21 cellular contexts compared by ENCODE assay signal in genomic region chr16:5841934-5842333, GRCh38.
A peak's percentile ranks its signal among the peaks of the same experiment; 100 is the strongest.
DNase-seq lines count a peak whose midpoint lies in the region; ATAC-seq and TF ChIP-seq lines count a peak whose summit lies in the region.
"Had no signal": no experiment of that assay in that cellular context is flagged by ENCODE, and none has a peak within 500 bp of the region (broad histone marks: within the 10 kb centered on the region; RNA-seq: fewer than 3 reads in every experiment).

No MANE protein-coding gene starts in this region.

- H3K79me2 ChIP-seq in mammary epithelial cell (ENCODE audit: insufficient read depth, low read length) (no peaks in the 10 kb centered on the region), trophoblast cell (ENCODE audit: control insufficient read depth, insufficient read depth, low read length, poor library complexity) (no peaks in the 10 kb centered on the region)

- no peak overlapping the region for H3K4me2 ChIP-seq in mammary epithelial cell (ENCODE audit: insufficient read depth, low read depth, low read length)
- H3K4me2 ChIP-seq in trophoblast cell (ENCODE audit: low read length), result no peak overlapping the region
- H3K4me2 ChIP-seq: A549 had no signal

- no peak overlapping the region for H4K12ac ChIP-seq in trophoblast cell (ENCODE audit: low read depth, low read length)

- H2BK12ac ChIP-seq in trophoblast cell (ENCODE audit: low read length), result no peak overlapping the region

- H3K79me1 ChIP-seq in trophoblast cell (ENCODE audit: low read length), result no peaks in the 10 kb centered on the region

- no TSS peak for BruUV-seq in mammary epithelial cell (replicated peaks; lab: Mats Ljungman, UMichigan)

- H2AFZ ChIP-seq in mammary epithelial cell (ENCODE audit: low read depth, low read length), result no peak overlapping the region
- H2AFZ ChIP-seq in trophoblast cell (ENCODE audit: insufficient read depth, low read length, poor library complexity), result no peak overlapping the region
- H2AFZ ChIP-seq: GM23248 had no signal

- no peak overlapping the region for H3K9ac ChIP-seq in mammary epithelial cell (ENCODE audit: insufficient read depth, low read length)
- no peak overlapping the region for H3K9ac ChIP-seq in trophoblast cell (ENCODE audit: low read length)
- H3K9ac ChIP-seq: GM23248 had no signal

- ATAC-seq in HG03354 (IDR thresholded peaks at IDR 0.05; ENCODE audit: poor library complexity, severe bottlenecking, unreplicated experiment), result no peak
- ATAC-seq in GM18870 (IDR thresholded peaks at IDR 0.05; ENCODE audit: unreplicated experiment), result no peak
- ATAC-seq: A549, GM12878, HCT116, Panc1, SK-N-SH treated with all-trans-retinoic acid at 6 μM for 48 hours had no signal

- DNase-seq in mammary epithelial cell (peak; percentile 82), breast epithelium (ENCODE audit: low spot score in 2 of 2) (no peak), dorsolateral prefrontal cortex (peak in 1 of 10 donors; percentile 15), inferior parietal cortex (ENCODE audit: extremely low spot score) (peak; percentile 29), cardiac septum (ENCODE audit: low spot score) (no peak), trophoblast cell (no peak)
- DNase-seq: BE2C; DND-41; GM23248; NCI-H1694; NCI-H2081 treated with DMSO at 0.1 percent for 48 hours; NCI-H2171 treated with DMSO at 0.1 percent for 48 hours; NCI-H526; NK-92 treated with Interleukin-12 subunit alpha and Interleukin-12 subunit beta, amount 100 ng/mL, for 24 hours had no signal

- dilution Hi-C loops in mammary epithelial cell (cut with HindIII; ENCODE audit: low sequenced_read_pairs), result loop anchor here (5.0 kb wide), 1 partner anchor 35 kb away; no protein-coding TSS in a partner anchor

- 3% methylated on average over 8 of the region's 8 CpGs for WGBS in mammary epithelial cell (ENCODE audit: low coverage, missing lambda C conversion rate)
- WGBS in trophoblast cell (ENCODE audit: extremely low coverage, insufficient coverage, insufficient read length), result no CpG with 5 or more reads among the region's 8 CpGs

- no peak for TF ChIP-seq POLR2A in breast epithelium (IDR thresholded peaks at IDR 0.05)

- TF ChIP-seq CTCF in mammary epithelial cell (conservative IDR thresholded peaks at IDR 0.05 in 1 of 2, IDR thresholded peaks at IDR 0.05 in 1 of 2; ENCODE audit: extremely low read depth in 1 of 2, insufficient read depth in 1 of 2, low read depth in 1 of 2, low read length in 2 of 2) (no peak), breast epithelium (IDR thresholded peaks at IDR 0.05) (no peak), dorsolateral prefrontal cortex (IDR thresholded peaks at IDR 0.05 in 54 of 56, conservative IDR thresholded peaks at IDR 0.05 in 2 of 56; ENCODE audit: low read depth in 1 of 56, partially characterized antibody in 56 of 56) (no peak)

- H3K36me3 ChIP-seq in mammary epithelial cell (ENCODE audit: insufficient read depth, low read length) (no peaks in the 10 kb centered on the region), breast epithelium (no peaks in the 10 kb centered on the region), trophoblast cell (ENCODE audit: control insufficient read depth in 1 of 2, insufficient read depth in 2 of 2, low read length in 2 of 2) (no peaks in the 10 kb centered on the region)
- H3K36me3 ChIP-seq: BE2C had no signal

- no peak overlapping the region for H2BK120ac ChIP-seq in trophoblast cell (ENCODE audit: insufficient read depth, low read length, poor library complexity)

- no peak overlapping the region for H3K4ac ChIP-seq in trophoblast cell (ENCODE audit: low read depth, low read length)

- H3K9me3 ChIP-seq in mammary epithelial cell (replicated peaks; ENCODE audit: insufficient read depth, low read length) (peaks cover 13% of the 10 kb centered on the region), breast epithelium (no peaks in the 10 kb centered on the region), trophoblast cell (ENCODE audit: insufficient read depth, low read depth, low read length) (no peaks in the 10 kb centered on the region)
- H3K9me3 ChIP-seq: A549, BE2C had no signal

- H3K4me3 ChIP-seq in mammary epithelial cell (replicated peaks in 1 of 3; ENCODE audit: insufficient read depth in 1 of 3, low read depth in 2 of 3, low read length in 3 of 3) (no peak overlapping the region), breast epithelium (no peak overlapping the region), dorsolateral prefrontal cortex (no peak overlapping the region), trophoblast cell (ENCODE audit: low read depth, low read length) (no peak overlapping the region)
- H3K4me3 ChIP-seq: A549, GM12878, GM23248 had no signal

- no peaks in the 10 kb centered on the region for H4K20me1 ChIP-seq in mammary epithelial cell (ENCODE audit: insufficient read depth, low read length)

- intact Hi-C loops in mammary epithelial cell (cut with micrococcal nuclease), result no loop called here
- intact Hi-C loops in breast epithelium (cut with DNase I; ENCODE audit: low total_unique reads), result no loop called here
- intact Hi-C loops in dorsolateral prefrontal cortex (cut with DNase I), result no loop called here
- intact Hi-C loops in cardiac septum (cut with DNase I), result no loop called here

- H3K14ac ChIP-seq in trophoblast cell (ENCODE audit: low read length), result no peak overlapping the region

- no peak overlapping the region for H3K18ac ChIP-seq in trophoblast cell (ENCODE audit: low read length)

- in situ Hi-C loops in mammary epithelial cell (cut with MboI; ENCODE audit: low sequenced_read_pairs in 2 of 2), result no loop called here

- H4K8ac ChIP-seq in trophoblast cell (ENCODE audit: low read depth, low read length), result no peak overlapping the region

- no peak overlapping the region for H3K23ac ChIP-seq in trophoblast cell (ENCODE audit: low read length)

- H2BK5ac ChIP-seq in trophoblast cell (ENCODE audit: low read depth, low read length, poor library complexity), result no peak overlapping the region

- H3K4me1 ChIP-seq in mammary epithelial cell (ENCODE audit: insufficient read depth, low read length) (no peaks in the 10 kb centered on the region), breast epithelium (no peaks in the 10 kb centered on the region), trophoblast cell (ENCODE audit: control insufficient read depth in 1 of 2, insufficient read depth in 2 of 2, low read length in 2 of 2) (no peaks in the 10 kb centered on the region)
- H3K4me1 ChIP-seq: A549, BE2C had no signal

- H2AK5ac ChIP-seq in trophoblast cell (ENCODE audit: low read length), result no peak overlapping the region

- H3K27me3 ChIP-seq in mammary epithelial cell (ENCODE audit: insufficient read depth, low read length) (no peaks in the 10 kb centered on the region), breast epithelium (no peaks in the 10 kb centered on the region), dorsolateral prefrontal cortex (peaks cover 0 to 8% (median 0%) of the 10 kb centered on the region in 45 donors), trophoblast cell (ENCODE audit: insufficient read depth, low read length) (no peaks in the 10 kb centered on the region)
- H3K27me3 ChIP-seq: BE2C had no signal

- no peak overlapping the region for H3K27ac ChIP-seq in mammary epithelial cell (ENCODE audit: insufficient read depth, low read depth, low read length)
- H3K27ac ChIP-seq in breast epithelium, result no peak overlapping the region
- H3K27ac ChIP-seq in dorsolateral prefrontal cortex, result peak overlapping the region in 31 of 59 donors; percentile 0 to 81 (median 41)
- no peak overlapping the region for H3K27ac ChIP-seq in trophoblast cell (ENCODE audit: low read depth, low read length)
- H3K27ac ChIP-seq: A549, GM23248 had no signal

- CTCF ChIA-PET in mammary epithelial cell (lab: Charles Lee; ENCODE audit: low non-redundant PET), result no interaction called here

- H4K91ac ChIP-seq in trophoblast cell (ENCODE audit: low read depth, low read length), result no peak overlapping the region

Comparison
In these comparisons a context has a peak if more than half of its experiments do, and no peak if none do; other contexts are left out.
1. DNase-seq: peak in mammary epithelial cell (single experiment) and inferior parietal cortex (single experiment); none in breast epithelium (0 of 2), cardiac septum (single experiment) and trophoblast cell (0 of 2).
2. H3K27ac ChIP-seq: peak in dorsolateral prefrontal cortex (31 of 59); none in mammary epithelial cell (single experiment), breast epithelium (0 of 2) and trophoblast cell (single experiment).